17 cellular contexts compared by ENCODE assay signal in genomic region chr2:237907144-237907543, GRCh38. TPM values are rescaled to one million over a fixed set of nuclear protein-coding genes. Genes with fewer than 3 reads are reported as not detected.
DNase-seq lines count a peak whose midpoint lies in the region; ATAC-seq and TF ChIP-seq lines count a peak whose summit lies in the region.
"Had no signal": no experiment of that assay in that cellular context is flagged by ENCODE, and none has a peak within 500 bp of the region (broad histone marks: within the 10 kb centered on the region; RNA-seq: fewer than 3 reads in every experiment).

No MANE protein-coding gene starts in this region.

- H3K9me3 ChIP-seq in KOPT-K1 (ENCODE audit: insufficient read depth, low read length, poor library complexity, severe bottlenecking): peaks cover 14% of the 10 kb centered on the region
- no peaks in the 10 kb centered on the region for H3K9me3 ChIP-seq in mammary epithelial cell (replicated peaks; ENCODE audit: insufficient read depth, low read length)

- dilution Hi-C loops in mammary epithelial cell (cut with HindIII; ENCODE audit: low sequenced_read_pairs): no loop called here

- H3K36me3 Mint-ChIP-seq in activated CD4-positive, alpha-beta T cell treated with anti-CD3 and anti-CD28 coated beads for 36 hours (ENCODE audit: low read depth): peaks cover 7% of the 10 kb centered on the region
- H3K36me3 Mint-ChIP-seq in chondrocyte (ENCODE audit: low read depth) (peaks cover 16% of the 10 kb centered on the region), osteocyte (ENCODE audit: unreplicated experiment) (peaks cover 13% of the 10 kb centered on the region)

- CTCF ChIA-PET in activated CD4-positive, alpha-beta T cell treated with anti-CD3 and anti-CD28 coated beads for 36 hours (lab: Charles Lee): interaction anchor here (0.8 kb wide), 1 partner anchor 16 kb away, joined by 3 read pairs; no protein-coding TSS in a partner anchor
- CTCF ChIA-PET in mammary epithelial cell (lab: Charles Lee; ENCODE audit: low non-redundant PET): no interaction called here

- peak overlapping the region; percentile 92 for H3K27ac ChIP-seq in KOPT-K1 (ENCODE audit: low read depth, low read length, poor library complexity, severe bottlenecking)
- no peak overlapping the region for H3K27ac ChIP-seq in mammary epithelial cell (ENCODE audit: insufficient read depth, low read depth, low read length)

- WGBS in mammary epithelial cell (ENCODE audit: low coverage, missing lambda C conversion rate): 100% methylated on average over 1 of the region's 1 CpG

- in situ Hi-C loops in mammary epithelial cell (cut with MboI; ENCODE audit: low sequenced_read_pairs in 2 of 2): no loop called here

- DNase-seq in activated CD4-positive, alpha-beta T cell treated with anti-CD3 and anti-CD28 coated beads for 36 hours: no peak
- DNase-seq in activated CD4-positive, alpha-beta T cell treated with anti-CD3 and anti-CD28 coated beads, Interleukin-2, amount 50 U/mL, for 4 hours: no peak
- no peak for DNase-seq in chondrocyte (ENCODE audit: low spot score)
- no peak for DNase-seq in osteocyte (ENCODE audit: extremely low spot score, unreplicated experiment)
- no peak for DNase-seq in NCI-H1105 treated with DMSO at 0.1 percent for 48 hours (lab: John Stamatoyannopoulos, UW)
- DNase-seq in left colon: no peak
- no peak for DNase-seq in mammary epithelial cell
- DNase-seq: Calu3; CD4-positive, alpha-beta memory T cell; H7; KBM-7; NCI-H1436; NCI-H2029; NCI-H2171; NCI-H446; NCI-H69 had no signal

- H3K4me2 ChIP-seq in mammary epithelial cell (ENCODE audit: insufficient read depth, low read depth, low read length): no peak overlapping the region

- H3K4me1 ChIP-seq in mammary epithelial cell (ENCODE audit: insufficient read depth, low read length): no peaks in the 10 kb centered on the region

- intact Hi-C loops in activated CD4-positive, alpha-beta T cell treated with anti-CD3 and anti-CD28 coated beads for 36 hours (cut with DNase I, micrococcal nuclease): no loop called here
- intact Hi-C loops in left colon (cut with DNase I, micrococcal nuclease) (no loop called here), mammary epithelial cell (cut with micrococcal nuclease) (no loop called here)

- H2AFZ ChIP-seq in mammary epithelial cell (ENCODE audit: low read depth, low read length): no peak overlapping the region

- no peak overlapping the region for H3K4me3 Mint-ChIP-seq in activated CD4-positive, alpha-beta T cell treated with anti-CD3 and anti-CD28 coated beads for 36 hours
- H3K4me3 Mint-ChIP-seq in chondrocyte (ENCODE audit: unreplicated experiment): no peak overlapping the region
- no peak overlapping the region for H3K4me3 Mint-ChIP-seq in osteocyte (ENCODE audit: unreplicated experiment)

- POLR2A ChIA-PET in activated CD4-positive, alpha-beta T cell treated with anti-CD3 and anti-CD28 coated beads for 36 hours (lab: Charles Lee): no interaction called here

- no peak overlapping the region for H3K4me3 ChIP-seq in mammary epithelial cell (replicated peaks in 1 of 3; ENCODE audit: insufficient read depth in 1 of 3, low read depth in 2 of 3, low read length in 3 of 3)

- no peak for ATAC-seq in activated CD4-positive, alpha-beta T cell treated with anti-CD3 and anti-CD28 coated beads for 36 hours
- no peak for ATAC-seq in left colon

- H3K27me3 Mint-ChIP-seq in activated CD4-positive, alpha-beta T cell treated with anti-CD3 and anti-CD28 coated beads for 36 hours: no peaks in the 10 kb centered on the region
- H3K27me3 Mint-ChIP-seq in chondrocyte (ENCODE audit: low read depth): no peaks in the 10 kb centered on the region
- no peaks in the 10 kb centered on the region for H3K27me3 Mint-ChIP-seq in osteocyte (ENCODE audit: unreplicated experiment)
- H3K27me3 Mint-ChIP-seq: CD4-positive, alpha-beta memory T cell had no signal

- peak overlapping the region; percentile 4 for H3K27ac Mint-ChIP-seq in activated CD4-positive, alpha-beta T cell treated with anti-CD3 and anti-CD28 coated beads for 36 hours
- H3K27ac Mint-ChIP-seq in chondrocyte (ENCODE audit: unreplicated experiment): peak overlapping the region; percentile 36
- H3K27ac Mint-ChIP-seq in osteocyte (ENCODE audit: unreplicated experiment): peak overlapping the region; percentile 71

- H4K20me1 ChIP-seq in mammary epithelial cell (ENCODE audit: insufficient read depth, low read length): no peaks in the 10 kb centered on the region

- no peak overlapping the region for H3K9ac ChIP-seq in mammary epithelial cell (ENCODE audit: insufficient read depth, low read length)

- H3K79me2 ChIP-seq in mammary epithelial cell (ENCODE audit: insufficient read depth, low read length): no peaks in the 10 kb centered on the region

- no peaks in the 10 kb centered on the region for H3K36me3 ChIP-seq in KOPT-K1 (ENCODE audit: insufficient read depth, low read length)
- H3K36me3 ChIP-seq in mammary epithelial cell (ENCODE audit: insufficient read depth, low read length): no peaks in the 10 kb centered on the region

- TF ChIP-seq CTCF in chondrocyte (IDR thresholded peaks at IDR 0.05): no peak
- no peak for TF ChIP-seq CTCF in osteocyte (IDR thresholded peaks at IDR 0.05)
- TF ChIP-seq CTCF in mammary epithelial cell (conservative IDR thresholded peaks at IDR 0.05 in 1 of 2, IDR thresholded peaks at IDR 0.05 in 1 of 2; ENCODE audit: extremely low read depth in 1 of 2, insufficient read depth in 1 of 2, low read depth in 1 of 2, low read length in 2 of 2): no peak

- peaks cover 11% of the 10 kb centered on the region for H3K9me3 Mint-ChIP-seq in activated CD4-positive, alpha-beta T cell treated with anti-CD3 and anti-CD28 coated beads for 36 hours (ENCODE audit: low read depth)
- H3K9me3 Mint-ChIP-seq in chondrocyte (ENCODE audit: low read depth) (peaks cover 7% of the 10 kb centered on the region), osteocyte (ENCODE audit: unreplicated experiment) (peaks cover 12% of the 10 kb centered on the region)

- no TSS peak for BruUV-seq in mammary epithelial cell (replicated peaks; lab: Mats Ljungman, UMichigan)

- H3K4me1 Mint-ChIP-seq in activated CD4-positive, alpha-beta T cell treated with anti-CD3 and anti-CD28 coated beads for 36 hours: peaks cover 17% of the 10 kb centered on the region
- H3K4me1 Mint-ChIP-seq in chondrocyte (ENCODE audit: low read depth) (peaks cover 42% of the 10 kb centered on the region), osteocyte (ENCODE audit: unreplicated experiment) (peaks cover 23% of the 10 kb centered on the region)

- H3K27me3 ChIP-seq in mammary epithelial cell (ENCODE audit: insufficient read depth, low read length): no peaks in the 10 kb centered on the region

RNA-seq across cellular contexts. Expression of gene RAMP1, which starts 47.7 kb away (rescaled TPM):
- total RNA-seq in activated CD4-positive, alpha-beta T cell treated with anti-CD3 and anti-CD28 coated beads for 36 hours: under 1 TPM; 0.30 to 0.32 TPM
- total RNA-seq in chondrocyte (176 to 329 TPM (median 178 TPM) in 3 replicates), osteocyte (87.9 and 93.4 TPM in 2 replicates), left colon (10 to 100 TPM in 1 of 2 donors, 1 to 10 TPM in 1; 1.8 to 24.8 TPM), mammary epithelial cell (1 to 10 TPM in 1 of 2 donors, not detected in 1; 3.7 TPM)
- 2.6 TPM for polyA plus RNA-seq in mammary epithelial cell
- not detected for polyA minus RNA-seq in mammary epithelial cell
- total RNA-seq: CD4-positive, alpha-beta memory T cell had no signal

RNA-seq across cellular contexts. Expression of gene UBE2F, which starts 59.7 kb away (rescaled TPM):
- 10 to 100 TPM; 59.2 to 75.5 TPM for total RNA-seq in activated CD4-positive, alpha-beta T cell treated with anti-CD3 and anti-CD28 coated beads for 36 hours
- total RNA-seq in chondrocyte (59.1 to 62.6 TPM (median 61.8 TPM) in 3 replicates), osteocyte (54.3 and 56.5 TPM in 2 replicates), left colon (10 to 100 TPM; 50.8 to 52.9 TPM), mammary epithelial cell (10 to 100 TPM; 41.5 to 69.3 TPM)
- 84.4 TPM for polyA plus RNA-seq in mammary epithelial cell
- polyA minus RNA-seq in mammary epithelial cell: 30.8 TPM

Comparison
In these comparisons a context has a peak if more than half of its experiments do, and no peak if none do; other contexts are left out.
1. H3K27ac Mint-ChIP-seq: peak in every context shown above with its lines; median percentile 71 in osteocyte; 36 in chondrocyte; 4 in activated CD4-positive, alpha-beta T cell treated with anti-CD3 and anti-CD28 coated beads for 36 hours.